In genomic region chr7:4238861-4239260, GRCh38 we compare ENCODE assay signal across 18 cellular contexts.
DNase-seq lines count a peak whose midpoint lies in the region; ATAC-seq and TF ChIP-seq lines count a peak whose summit lies in the region.
"Had no signal": no experiment of that assay in that cellular context is flagged by ENCODE, and none has a peak within 500 bp of the region (broad histone marks: within the 10 kb centered on the region; RNA-seq: fewer than 3 reads in every experiment).

No MANE protein-coding gene starts in this region.

- no peaks in the 10 kb centered on the region for H3K9me3 ChIP-seq in sigmoid colon
- H3K9me3 ChIP-seq: A549, Caco-2 had no signal

- no peak overlapping the region for H3K4me3 Mint-ChIP-seq in activated CD4-positive, alpha-beta T cell treated with anti-CD3 and anti-CD28 coated beads, Interleukin-2, amount 10 ng/mL, durations not matched to agents 24 days and 14 days
- H3K4me3 Mint-ChIP-seq: B cell; CD4-positive, alpha-beta T cell; CD8-positive, alpha-beta T cell had no signal

- TF ChIP-seq POLR2A in sigmoid colon (IDR thresholded peaks at IDR 0.05) = no peak

- ATAC-seq in left ventricle myocardium superior = no peak
- ATAC-seq: A549; CD8-positive, alpha-beta T cell had no signal

- H3K4me1 Mint-ChIP-seq in activated CD4-positive, alpha-beta T cell treated with anti-CD3 and anti-CD28 coated beads, Interleukin-2, amount 10 ng/mL, durations not matched to agents 24 days and 14 days = no peaks in the 10 kb centered on the region
- H3K4me1 Mint-ChIP-seq: B cell had no signal

- no peaks in the 10 kb centered on the region for H3K9me3 Mint-ChIP-seq in activated CD4-positive, alpha-beta T cell treated with anti-CD3 and anti-CD28 coated beads, Interleukin-2, amount 10 ng/mL, durations not matched to agents 24 days and 14 days
- H3K9me3 Mint-ChIP-seq: CD4-positive, alpha-beta T cell; CD8-positive, alpha-beta T cell had no signal

- intact Hi-C loops in cardiac septum (cut with DNase I) = no loop called here
- intact Hi-C loops in left ventricle myocardium superior (cut with micrococcal nuclease) = no loop called here
- intact Hi-C loops in sigmoid colon (cut with DNase I) = no loop called here
- intact Hi-C loops in activated CD4-positive, alpha-beta T cell treated with anti-CD3 and anti-CD28 coated beads, Interleukin-2, amount 10 ng/mL, durations not matched to agents 24 days and 14 days (cut with micrococcal nuclease) = no loop called here

- no peak overlapping the region for H3K4me3 ChIP-seq in sigmoid colon
- H3K4me3 ChIP-seq: A549; BLaER1 treated with 17β-estradiol and CSF1 and Interleukin-3, amounts not matched to agents 10 nM and 100 nM had no signal

- H3K36me3 Mint-ChIP-seq in activated CD4-positive, alpha-beta T cell treated with anti-CD3 and anti-CD28 coated beads, Interleukin-2, amount 10 ng/mL, durations not matched to agents 24 days and 14 days (ENCODE audit: low read depth) = no peaks in the 10 kb centered on the region
- H3K36me3 Mint-ChIP-seq: CD8-positive, alpha-beta T cell had no signal

- WGBS in sigmoid colon, 2 donors = 73 to 86% methylated on average over 5 of the region's 5 CpGs

- peaks cover 0 to 14% (median 3%) of the 10 kb centered on the region in 4 donors for H3K36me3 ChIP-seq in sigmoid colon
- H3K36me3 ChIP-seq: BLaER1 treated with 17β-estradiol and CSF1 and Interleukin-3, amounts not matched to agents 10 nM and 100 nM had no signal

- peak; percentile 14 for DNase-seq in activated effector memory CD4-positive, alpha-beta T cell treated with anti-CD3 and anti-CD28 coated beads, Interleukin-2, amount 50 U/mL, for 16 hours
- no peak for DNase-seq in activated effector memory CD4-positive, alpha-beta T cell treated with Interleukin-2 at 50 U/mL for 16 hours
- DNase-seq in cardiac septum (ENCODE audit: low spot score) (peak; percentile 51), left ventricle myocardium superior (no peak), sigmoid colon (peak; percentile 12)
- no peak for DNase-seq in activated CD4-positive, alpha-beta T cell treated with anti-CD3 and anti-CD28 coated beads, Interleukin-2, amount 10 ng/mL, durations not matched to agents 24 days and 14 days
- DNase-seq: AML-193; Caco-2; Calu3; CD4-positive, alpha-beta T cell; CD8-positive, alpha-beta T cell; DMS79 treated with DMSO at 0.1 percent for 48 hours; GF-D8 had no signal

- TF ChIP-seq EP300 in sigmoid colon (IDR thresholded peaks at IDR 0.05) = no peak

- TF ChIP-seq CTCF in sigmoid colon (IDR thresholded peaks at IDR 0.05) = no peak

- H3K27me3 Mint-ChIP-seq in activated CD4-positive, alpha-beta T cell treated with anti-CD3 and anti-CD28 coated beads, Interleukin-2, amount 10 ng/mL, durations not matched to agents 24 days and 14 days = no peaks in the 10 kb centered on the region
- H3K27me3 Mint-ChIP-seq: B cell; CD4-positive, alpha-beta T cell had no signal

- H3K27ac Mint-ChIP-seq in activated CD4-positive, alpha-beta T cell treated with anti-CD3 and anti-CD28 coated beads, Interleukin-2, amount 10 ng/mL, durations not matched to agents 24 days and 14 days = no peak overlapping the region
- H3K27ac Mint-ChIP-seq: B cell; CD4-positive, alpha-beta T cell; CD8-positive, alpha-beta T cell had no signal

- no peaks in the 10 kb centered on the region for H3K27me3 ChIP-seq in sigmoid colon
- H3K27me3 ChIP-seq: BLaER1 treated with 17β-estradiol and CSF1 and Interleukin-3, amounts not matched to agents 10 nM and 100 nM had no signal

- no peaks in the 10 kb centered on the region for H3K4me1 ChIP-seq in sigmoid colon
- H3K4me1 ChIP-seq: A549 had no signal

- H3K27ac ChIP-seq in sigmoid colon = no peak overlapping the region
- H3K27ac ChIP-seq: 22Rv1; A549; BLaER1 treated with 17β-estradiol and CSF1 and Interleukin-3, amounts not matched to agents 10 nM and 100 nM; C4-2B had no signal

Comparison
In these comparisons a context has a peak if more than half of its experiments do, and no peak if none do; other contexts are left out.
1. DNase-seq: peak in activated effector memory CD4-positive, alpha-beta T cell treated with anti-CD3 and anti-CD28 coated beads, Interleukin-2, amount 50 U/mL, for 16 hours (single experiment), cardiac septum (single experiment) and sigmoid colon (single experiment); none in activated effector memory CD4-positive, alpha-beta T cell treated with Interleukin-2 at 50 U/mL for 16 hours (single experiment), left ventricle myocardium superior (single experiment) and activated CD4-positive, alpha-beta T cell treated with anti-CD3 and anti-CD28 coated beads, Interleukin-2, amount 10 ng/mL, durations not matched to agents 24 days and 14 days (single experiment).